1 cellular context compared by ENCODE assay signal in the genomic region with DNA sequence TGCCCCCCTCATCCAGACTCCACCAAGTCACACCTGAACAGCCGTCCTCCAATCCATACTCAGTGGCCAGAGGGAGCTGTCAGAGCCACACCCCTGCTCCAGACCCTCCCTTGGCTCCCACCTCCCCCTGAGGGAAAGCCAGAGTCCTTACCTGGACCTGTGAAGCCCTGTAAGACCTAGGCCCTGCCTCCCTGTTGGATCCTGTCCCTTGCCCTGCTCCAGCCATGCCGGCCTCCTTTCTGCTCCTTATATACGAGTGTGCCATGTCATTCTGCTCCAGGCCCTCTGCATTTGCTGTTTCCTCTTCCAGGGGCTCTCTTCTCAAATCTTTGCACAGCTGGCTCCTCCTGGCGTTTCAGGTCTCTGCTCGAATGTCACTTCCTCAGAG.
TF ChIP-seq lines count a peak whose summit lies in the region.

No MANE protein-coding gene starts in this region.

TF ChIP-seq in K562, 482 proteins besides CTCF, POLR2A, EP300 and RAD21 (continued from another document):
- TF ChIP-seq, protein P1, sequence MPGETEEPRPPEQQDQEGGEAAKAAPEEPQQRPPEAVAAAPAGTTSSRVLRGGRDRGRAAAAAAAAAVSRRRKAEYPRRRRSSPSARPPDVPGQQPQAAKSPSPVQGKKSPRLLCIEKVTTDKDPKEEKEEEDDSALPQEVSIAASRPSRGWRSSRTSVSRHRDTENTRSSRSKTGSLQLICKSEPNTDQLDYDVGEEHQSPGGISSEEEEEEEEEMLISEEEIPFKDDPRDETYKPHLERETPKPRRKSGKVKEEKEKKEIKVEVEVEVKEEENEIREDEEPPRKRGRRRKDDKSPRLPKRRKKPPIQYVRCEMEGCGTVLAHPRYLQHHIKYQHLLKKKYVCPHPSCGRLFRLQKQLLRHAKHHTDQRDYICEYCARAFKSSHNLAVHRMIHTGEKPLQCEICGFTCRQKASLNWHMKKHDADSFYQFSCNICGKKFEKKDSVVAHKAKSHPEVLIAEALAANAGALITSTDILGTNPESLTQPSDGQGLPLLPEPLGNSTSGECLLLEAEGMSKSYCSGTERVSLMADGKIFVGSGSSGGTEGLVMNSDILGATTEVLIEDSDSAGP (CRISPR knock-in tag; IDR thresholded peaks at IDR 0.05), result no peak
- TF ChIP-seq MTA3 (IDR thresholded peaks at IDR 0.05; ENCODE audit: borderline replicate concordance), result no peak
- no peak for TF ChIP-seq JUNB (CRISPR knock-in tag; conservative IDR thresholded peaks at IDR 0.05)
- TF ChIP-seq, protein P2, sequence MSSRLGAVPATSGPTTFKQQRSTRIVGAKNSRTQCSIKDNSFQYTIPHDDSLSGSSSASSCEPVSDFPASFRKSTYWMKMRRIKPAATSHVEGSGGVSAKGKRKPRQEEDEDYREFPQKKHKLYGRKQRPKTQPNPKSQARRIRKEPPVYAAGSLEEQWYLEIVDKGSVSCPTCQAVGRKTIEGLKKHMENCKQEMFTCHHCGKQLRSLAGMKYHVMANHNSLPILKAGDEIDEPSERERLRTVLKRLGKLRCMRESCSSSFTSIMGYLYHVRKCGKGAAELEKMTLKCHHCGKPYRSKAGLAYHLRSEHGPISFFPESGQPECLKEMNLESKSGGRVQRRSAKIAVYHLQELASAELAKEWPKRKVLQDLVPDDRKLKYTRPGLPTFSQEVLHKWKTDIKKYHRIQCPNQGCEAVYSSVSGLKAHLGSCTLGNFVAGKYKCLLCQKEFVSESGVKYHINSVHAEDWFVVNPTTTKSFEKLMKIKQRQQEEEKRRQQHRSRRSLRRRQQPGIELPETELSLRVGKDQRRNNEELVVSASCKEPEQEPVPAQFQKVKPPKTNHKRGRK (tag; IDR thresholded peaks at IDR 0.05), result no peak
- no peak for TF ChIP-seq FOXJ2 (tag; IDR thresholded peaks at IDR 0.05)
- TF ChIP-seq, protein P3, sequence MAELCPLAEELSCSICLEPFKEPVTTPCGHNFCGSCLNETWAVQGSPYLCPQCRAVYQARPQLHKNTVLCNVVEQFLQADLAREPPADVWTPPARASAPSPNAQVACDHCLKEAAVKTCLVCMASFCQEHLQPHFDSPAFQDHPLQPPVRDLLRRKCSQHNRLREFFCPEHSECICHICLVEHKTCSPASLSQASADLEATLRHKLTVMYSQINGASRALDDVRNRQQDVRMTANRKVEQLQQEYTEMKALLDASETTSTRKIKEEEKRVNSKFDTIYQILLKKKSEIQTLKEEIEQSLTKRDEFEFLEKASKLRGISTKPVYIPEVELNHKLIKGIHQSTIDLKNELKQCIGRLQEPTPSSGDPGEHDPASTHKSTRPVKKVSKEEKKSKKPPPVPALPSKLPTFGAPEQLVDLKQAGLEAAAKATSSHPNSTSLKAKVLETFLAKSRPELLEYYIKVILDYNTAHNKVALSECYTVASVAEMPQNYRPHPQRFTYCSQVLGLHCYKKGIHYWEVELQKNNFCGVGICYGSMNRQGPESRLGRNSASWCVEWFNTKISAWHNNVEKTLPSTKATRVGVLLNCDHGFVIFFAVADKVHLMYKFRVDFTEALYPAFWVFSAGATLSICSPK (IDR thresholded peaks at IDR 0.05; ENCODE audit: borderline replicate concordance), result no peak
- no peak for TF ChIP-seq HLTF (IDR thresholded peaks at IDR 0.05)
- TF ChIP-seq SNIP1 (IDR thresholded peaks at IDR 0.05; ENCODE audit: low read depth), result no peak
TF ChIP-seq in K562: peak in this region for 2.
